8 cellular contexts compared by ENCODE assay signal in the genomic region with DNA sequence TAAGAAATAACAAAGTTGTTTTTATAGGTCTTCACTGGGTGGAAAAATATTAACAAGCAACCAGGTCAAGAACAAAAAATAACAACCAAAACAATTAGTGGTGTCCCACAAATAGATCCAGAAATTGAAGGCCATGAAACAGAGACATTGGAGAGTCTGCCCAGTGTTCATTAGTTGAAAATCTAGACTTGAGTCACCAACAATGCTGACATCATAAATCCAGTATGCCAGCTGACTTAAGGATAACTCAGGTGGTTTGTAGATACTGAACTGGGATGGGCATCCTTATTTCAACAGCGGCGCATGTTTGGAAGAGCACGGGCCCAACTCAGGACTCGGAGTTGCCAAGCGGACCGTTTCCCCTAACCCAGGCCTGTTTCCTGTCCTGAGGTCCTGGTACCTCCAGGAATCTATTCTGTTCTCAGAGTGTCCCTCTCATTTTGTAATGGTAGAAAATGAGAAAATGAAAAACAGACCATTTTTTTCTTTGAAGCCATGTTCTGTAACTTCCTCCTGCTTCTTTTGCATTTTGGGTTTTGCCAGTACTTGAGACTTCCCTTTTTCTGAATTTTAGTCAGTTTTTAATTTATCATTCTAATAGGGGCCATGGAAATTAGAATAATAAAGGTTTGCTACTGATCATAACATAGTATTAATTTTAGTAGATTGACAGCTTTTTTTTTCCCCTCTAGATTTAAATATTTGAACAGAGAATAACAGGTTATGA.
DNase-seq lines count a peak whose midpoint lies in the region; ATAC-seq, FAIRE-seq and TF ChIP-seq lines count a peak whose summit lies in the region.

No MANE protein-coding gene starts in this region.

- peak overlapping the region; percentile 99 for H3K4me3 ChIP-seq in OCI-LY1 (ENCODE audit: low read depth, low read length, poor library complexity, severe bottlenecking)

- peaks cover 58% of the 10 kb centered on the region for H3K79me2 ChIP-seq in OCI-LY1 (ENCODE audit: insufficient read depth, low read length)

- no peaks in the 10 kb centered on the region for H3K9me2 ChIP-seq in OCI-LY1 (ENCODE audit: low read depth, low read length)

- peak; percentile 10 for ATAC-seq in GM18873 (IDR thresholded peaks at IDR 0.05; ENCODE audit: low FRiP score, unreplicated experiment)
- peak; percentile 10 for ATAC-seq in HG02798 (IDR thresholded peaks at IDR 0.05; ENCODE audit: poor library complexity, unreplicated experiment)

- DNase-seq in fibroblast of peridontal ligament (ENCODE audit: extremely low read depth) (peak; percentile 45), frontal cortex (ENCODE audit: low spot score in 2 of 2) (no peak), NCI-H1417 treated with DMSO at 0.1 percent for 48 hours (lab: John Stamatoyannopoulos, UW) (no peak), GM10248 (ENCODE audit: extremely low spot score) (no peak), NCI-H510A (lab: John Stamatoyannopoulos, UW) (no peak)

- no peak overlapping the region for H2AFZ ChIP-seq in OCI-LY1 (ENCODE audit: low read length)

- peaks cover 20% of the 10 kb centered on the region for H3F3A ChIP-seq in OCI-LY1 (ENCODE audit: insufficient read depth, low read length)

- H3K9me3 ChIP-seq in OCI-LY1 (ENCODE audit: low read length): no peaks in the 10 kb centered on the region

- no peaks in the 10 kb centered on the region for H3K27me3 ChIP-seq in OCI-LY1 (ENCODE audit: insufficient read depth, low read length)

- POLR2A ChIA-PET in GM10248 (lab: Yijun Ruan, JAX): no interaction called here

- peak overlapping the region; percentile 99 for H3K9ac ChIP-seq in OCI-LY1 (ENCODE audit: low read length)

- peaks cover 100% of the 10 kb centered on the region for H3K4me1 ChIP-seq in OCI-LY1 (ENCODE audit: insufficient read depth, low read length, severe bottlenecking)

- TF ChIP-seq CTCF in OCI-LY1 (IDR thresholded peaks at IDR 0.05; ENCODE audit: low read length): no peak
- no peak for TF ChIP-seq CTCF in GM10248 (IDR thresholded peaks at IDR 0.05; ENCODE audit: control extremely low read depth, extremely low read depth, low read depth, missing control alignments)

- H4K20me1 ChIP-seq in OCI-LY1 (ENCODE audit: insufficient read depth, low read length): no peaks in the 10 kb centered on the region

- peak overlapping the region; percentile 99 for H3K27ac ChIP-seq in OCI-LY1 (ENCODE audit: low read depth, low read length, poor library complexity, severe bottlenecking)

- no peak for FAIRE-seq in frontal cortex (lab: Jason Lieb, UNC)

- peak overlapping the region; percentile 93 for H3K4me2 ChIP-seq in OCI-LY1 (ENCODE audit: low read length)

- CTCF ChIA-PET in GM10248 (lab: Yijun Ruan, JAX): interaction anchor here (0.9 to 6.7 kb wide), 10 partner anchors 8 to 287 kb away, joined by 3 to 35 read pairs (median 4); a partner anchor contains a TSS

- H3K36me3 ChIP-seq in OCI-LY1 (ENCODE audit: insufficient read depth, low read length): peaks cover 4% of the 10 kb centered on the region; the same call in 1 of the 2 replicates
